In genomic region chr9:105958587-105958986, GRCh38 we compare ENCODE assay signal across 18 cellular contexts.
DNase-seq lines count a peak whose midpoint lies in the region; ATAC-seq and TF ChIP-seq lines count a peak whose summit lies in the region.
"Had no signal": no experiment of that assay in that cellular context is flagged by ENCODE, and none has a peak within 500 bp of the region (broad histone marks: within the 10 kb centered on the region; RNA-seq: fewer than 3 reads in every experiment).

No MANE protein-coding gene starts in this region.

- H3K27me3 ChIP-seq in left lung, result no peaks in the 10 kb centered on the region

- H3K9me3 Mint-ChIP-seq in chondrocyte (ENCODE audit: low read depth) (no peaks in the 10 kb centered on the region), CD14-positive monocyte (peaks cover 0 to 6% (median 2%) of the 10 kb centered on the region in 7 donors)

- no peaks in the 10 kb centered on the region for H3K36me3 Mint-ChIP-seq in chondrocyte (ENCODE audit: low read depth)
- H3K36me3 Mint-ChIP-seq in CD14-positive monocyte, result no peaks in the 10 kb centered on the region

- no peak overlapping the region for H3K27ac Mint-ChIP-seq in chondrocyte (ENCODE audit: unreplicated experiment)
- H3K27ac Mint-ChIP-seq in CD14-positive monocyte, result no peak overlapping the region

- H3K4me3 Mint-ChIP-seq in chondrocyte (ENCODE audit: unreplicated experiment) (no peak overlapping the region), CD14-positive monocyte (no peak overlapping the region)

- peaks cover 10% of the 10 kb centered on the region for H3K4me1 Mint-ChIP-seq in chondrocyte (ENCODE audit: low read depth)
- no peaks in the 10 kb centered on the region for H3K4me1 Mint-ChIP-seq in CD14-positive monocyte

- H3K27ac ChIP-seq in 22Rv1 (no peak overlapping the region), left lung (no peak overlapping the region)
- H3K27ac ChIP-seq: SK-N-MC had no signal

- no peaks in the 10 kb centered on the region for H3K4me1 ChIP-seq in left lung

- ATAC-seq in HG03175 (IDR thresholded peaks at IDR 0.05; ENCODE audit: unreplicated experiment), result no peak
- no peak for ATAC-seq in left lung

- DNase-seq in Jurkat, Clone E6-1 (ENCODE audit: low read depth, low spot score), result peak; percentile 5
- DNase-seq in chondrocyte (ENCODE audit: low spot score) (no peak), medulla oblongata (ENCODE audit: extremely low spot score) (peak; percentile 45), left lung (no peak), CD14-positive monocyte (ENCODE audit: low spot score) (no peak)
- DNase-seq: DMS153, HCEC 1CT, Kasumi-1, MV-4-11, NCI-H1417 treated with DMSO at 0.1 percent for 48 hours, NCI-H2029 treated with DMSO at 0.1 percent for 48 hours, NCI-H2227 treated with DMSO at 0.1 percent for 48 hours, NCI-H524 treated with DMSO at 0.1 percent for 48 hours, OCI-M1, RPMI8226 had no signal

- intact Hi-C loops in left lung (cut with DNase I), result no loop called here
- intact Hi-C loops in CD14-positive monocyte (cut with micrococcal nuclease), result no loop called here

- H3K36me3 ChIP-seq in left lung, result no peaks in the 10 kb centered on the region

- H3K4me3 ChIP-seq in Jurkat, Clone E6-1 (ENCODE audit: low read length), result no peak overlapping the region
- H3K4me3 ChIP-seq in left lung, result no peak overlapping the region
- H3K4me3 ChIP-seq: SK-N-MC had no signal

- 0 out of 2 replicates have a peak, but pooled peaks have one; percentile 6 for TF ChIP-seq CTCF in 22Rv1 (IDR thresholded peaks at IDR 0.05)
- peak; percentile 33 for TF ChIP-seq CTCF in chondrocyte (IDR thresholded peaks at IDR 0.05)
- TF ChIP-seq CTCF in left lung (IDR thresholded peaks at IDR 0.05), result no peak
- TF ChIP-seq CTCF in CD14-positive monocyte (IDR thresholded peaks at IDR 0.05), result no peak

- H3K27me3 Mint-ChIP-seq in chondrocyte (ENCODE audit: low read depth) (no peaks in the 10 kb centered on the region), CD14-positive monocyte (ENCODE audit: low read depth in 3 of 3) (peaks cover 0 to 3% (median 0%) of the 10 kb centered on the region in 3 donors)

- no peaks in the 10 kb centered on the region for H3K9me3 ChIP-seq in left lung

Comparison
In these comparisons a context has a peak if more than half of its experiments do, and no peak if none do; other contexts are left out.
1. CTCF ChIP-seq: peak in 22Rv1 (single experiment) and chondrocyte (single experiment); none in left lung (0 of 2) and CD14-positive monocyte (single experiment).
2. DNase-seq: peak in Jurkat, Clone E6-1 (single experiment) and medulla oblongata (single experiment); none in chondrocyte (single experiment), left lung (0 of 2) and CD14-positive monocyte (single experiment).